ENCODE assay signal across 1 cellular context in genomic region chr4:41877020-41877796, GRCh38.
TF ChIP-seq lines count a peak whose summit lies in the region.

No MANE protein-coding gene starts in this region.

TF ChIP-seq in SK-N-SH treated with all-trans-retinoic acid at 6 μM for 48 hours, 23 proteins besides CTCF, POLR2A, EP300 and RAD21 (continued from another document):
- TF ChIP-seq TSHZ2 (CRISPR knock-in tag; IDR thresholded peaks at IDR 0.05), result no peak
- TF ChIP-seq SNAI2 (CRISPR knock-in tag; IDR thresholded peaks at IDR 0.05), result no peak
TF ChIP-seq in SK-N-SH treated with all-trans-retinoic acid at 6 μM for 48 hours: peak in this region for 0.
